8 cellular contexts compared by ENCODE assay signal in genomic region chr3:131025500-131025899, GRCh38. TPM values are rescaled to one million over a fixed set of nuclear protein-coding genes. Genes with fewer than 3 reads are reported as not detected.
DNase-seq lines count a peak whose midpoint lies in the region; ATAC-seq and TF ChIP-seq lines count a peak whose summit lies in the region.

No MANE protein-coding gene starts in this region.

- peaks cover 42% of the 10 kb centered on the region for H3K4me1 Mint-ChIP-seq in activated CD8-positive, alpha-beta memory T cell treated with anti-CD3 and anti-CD28 coated beads, Interleukin-2, amount 10 ng/mL, durations not matched to agents 7 days and 5 days
- H3K4me1 Mint-ChIP-seq in activated T-helper 2 cell treated with anti-CD3 and anti-CD28 coated beads, Interferon-gamma antibody, Interleukin-2, Interleukin-4, amounts not matched to agents 10 μg/mL and 5 μg/mL and 100 μg/mL, durations not matched to agents 14 hours and 24 hours and 36 hours (ENCODE audit: low read depth), result peaks cover 43% of the 10 kb centered on the region

- H3K4me3 ChIP-seq in right lobe of liver (peak overlapping the region in 2 of 3 donors; percentile 77 to 81), suprapubic skin (peak overlapping the region; percentile 84)

- H3K36me3 Mint-ChIP-seq in activated CD8-positive, alpha-beta memory T cell treated with anti-CD3 and anti-CD28 coated beads, Interleukin-2, amount 10 ng/mL, durations not matched to agents 7 days and 5 days, result peaks cover 30% of the 10 kb centered on the region
- H3K36me3 Mint-ChIP-seq in activated T-helper 2 cell treated with anti-CD3 and anti-CD28 coated beads, Interferon-gamma antibody, Interleukin-2, Interleukin-4, amounts not matched to agents 10 μg/mL and 5 μg/mL and 100 μg/mL, durations not matched to agents 14 hours and 24 hours and 36 hours (ENCODE audit: low read depth), result peaks cover 39% of the 10 kb centered on the region

- TF ChIP-seq CTCF in right lobe of liver (IDR thresholded peaks at IDR 0.05) (no peak), suprapubic skin (IDR thresholded peaks at IDR 0.05) (no peak)

- no peak for ATAC-seq in activated CD8-positive, alpha-beta memory T cell treated with anti-CD3 and anti-CD28 coated beads, Interleukin-2, amount 10 ng/mL, durations not matched to agents 7 days and 5 days
- ATAC-seq in right lobe of liver, result no peak
- no peak for ATAC-seq in GM19463 (IDR thresholded peaks at IDR 0.05; ENCODE audit: unreplicated experiment)

- DNase-seq in activated CD8-positive, alpha-beta memory T cell treated with anti-CD3 and anti-CD28 coated beads, Interleukin-2, amount 10 ng/mL, durations not matched to agents 7 days and 5 days, result no peak
- no peak for DNase-seq in activated CD8-positive, alpha-beta memory T cell treated with anti-CD3 and anti-CD28 coated beads, Interleukin-2, amount 50 U/mL, for 4 hours
- no peak for DNase-seq in activated T-helper 2 cell treated with anti-CD3 and anti-CD28 coated beads, Interferon-gamma antibody, Interleukin-2, Interleukin-4, amounts not matched to agents 10 μg/mL and 5 μg/mL and 100 μg/mL, durations not matched to agents 14 hours and 24 hours and 36 hours (ENCODE audit: low spot score)
- DNase-seq in right lobe of liver (no peak), suprapubic skin (ENCODE audit: low spot score in 2 of 2) (no peak), NCI-H2029 (lab: John Stamatoyannopoulos, UW) (no peak), NCI-H774 (lab: John Stamatoyannopoulos, UW) (no peak)

- no peaks in the 10 kb centered on the region for H3K9me3 ChIP-seq in right lobe of liver
- no peaks in the 10 kb centered on the region for H3K9me3 ChIP-seq in suprapubic skin

- no peaks in the 10 kb centered on the region for H3K27me3 Mint-ChIP-seq in activated CD8-positive, alpha-beta memory T cell treated with anti-CD3 and anti-CD28 coated beads, Interleukin-2, amount 10 ng/mL, durations not matched to agents 7 days and 5 days
- H3K27me3 Mint-ChIP-seq in activated T-helper 2 cell treated with anti-CD3 and anti-CD28 coated beads, Interferon-gamma antibody, Interleukin-2, Interleukin-4, amounts not matched to agents 10 μg/mL and 5 μg/mL and 100 μg/mL, durations not matched to agents 14 hours and 24 hours and 36 hours (ENCODE audit: low read depth), result no peaks in the 10 kb centered on the region

- H3K4me3 Mint-ChIP-seq in activated CD8-positive, alpha-beta memory T cell treated with anti-CD3 and anti-CD28 coated beads, Interleukin-2, amount 10 ng/mL, durations not matched to agents 7 days and 5 days, result peak overlapping the region; percentile 90
- H3K4me3 Mint-ChIP-seq in activated T-helper 2 cell treated with anti-CD3 and anti-CD28 coated beads, Interferon-gamma antibody, Interleukin-2, Interleukin-4, amounts not matched to agents 10 μg/mL and 5 μg/mL and 100 μg/mL, durations not matched to agents 14 hours and 24 hours and 36 hours (ENCODE audit: low read depth), result peak overlapping the region; percentile 88

- TF ChIP-seq POLR2A in right lobe of liver (IDR thresholded peaks at IDR 0.05) (no peak), suprapubic skin (IDR thresholded peaks at IDR 0.05) (no peak)

- intact Hi-C loops in activated T-helper 2 cell treated with anti-CD3 and anti-CD28 coated beads, Interferon-gamma antibody, Interleukin-2, Interleukin-4, amounts not matched to agents 10 μg/mL and 5 μg/mL and 100 μg/mL, durations not matched to agents 14 hours and 24 hours and 36 hours (cut with micrococcal nuclease), result loop anchor here (5.0 kb wide), 4 partner anchors 118 to 1007 kb away; partner anchors contain the start of gene ATP2C1
- intact Hi-C loops in right lobe of liver (cut with DNase I), result no loop called here

- CTCF ChIA-PET in activated CD8-positive, alpha-beta memory T cell treated with anti-CD3 and anti-CD28 coated beads, Interleukin-2, amount 10 ng/mL, durations not matched to agents 7 days and 5 days (lab: Charles Lee), result interaction anchor here (1.6 to 1.9 kb wide), 3 partner anchors 8 to 132 kb away, joined by 5 to 6 read pairs (median 5); partner anchors contain the start of gene ATP2C1

- WGBS in right lobe of liver (ENCODE audit: insufficient coverage, low coverage, low lambda C conversion rate, missing lambda C conversion rate), result 46% methylated on average over 1 of the region's 1 CpG
- WGBS in suprapubic skin, result 82% methylated on average over 1 of the region's 1 CpG

- peak overlapping the region; percentile 96 for H3K27ac Mint-ChIP-seq in activated CD8-positive, alpha-beta memory T cell treated with anti-CD3 and anti-CD28 coated beads, Interleukin-2, amount 10 ng/mL, durations not matched to agents 7 days and 5 days
- H3K27ac Mint-ChIP-seq in activated T-helper 2 cell treated with anti-CD3 and anti-CD28 coated beads, Interferon-gamma antibody, Interleukin-2, Interleukin-4, amounts not matched to agents 10 μg/mL and 5 μg/mL and 100 μg/mL, durations not matched to agents 14 hours and 24 hours and 36 hours, result peak overlapping the region; percentile 93

- no peak for TF ChIP-seq EP300 in suprapubic skin (IDR thresholded peaks at IDR 0.05)

- no peaks in the 10 kb centered on the region for H3K27me3 ChIP-seq in right lobe of liver
- no peaks in the 10 kb centered on the region for H3K27me3 ChIP-seq in suprapubic skin

- H3K4me1 ChIP-seq in right lobe of liver (peaks cover 0 to 12% (median 0%) of the 10 kb centered on the region in 4 donors), suprapubic skin (peaks cover 35% of the 10 kb centered on the region)

- H3K27ac ChIP-seq in right lobe of liver (no peak overlapping the region), suprapubic skin (no peak overlapping the region)

- no peaks in the 10 kb centered on the region for H3K9me3 Mint-ChIP-seq in activated CD8-positive, alpha-beta memory T cell treated with anti-CD3 and anti-CD28 coated beads, Interleukin-2, amount 10 ng/mL, durations not matched to agents 7 days and 5 days (ENCODE audit: low read depth)
- no peaks in the 10 kb centered on the region for H3K9me3 Mint-ChIP-seq in activated T-helper 2 cell treated with anti-CD3 and anti-CD28 coated beads, Interferon-gamma antibody, Interleukin-2, Interleukin-4, amounts not matched to agents 10 μg/mL and 5 μg/mL and 100 μg/mL, durations not matched to agents 14 hours and 24 hours and 36 hours

- H3K36me3 ChIP-seq in right lobe of liver (peaks cover 0 to 6% (median 0%) of the 10 kb centered on the region in 4 donors), suprapubic skin (peaks cover 8% of the 10 kb centered on the region)

RNA-seq across cellular contexts. Expression of gene ASTE1, which starts 1.1 kb away (rescaled TPM):
- total RNA-seq in activated CD8-positive, alpha-beta memory T cell treated with anti-CD3 and anti-CD28 coated beads, Interleukin-2, amount 10 ng/mL, durations not matched to agents 7 days and 5 days, result 10 to 100 TPM; 10.9 to 14.2 TPM
- total RNA-seq in activated T-helper 2 cell treated with anti-CD3 and anti-CD28 coated beads, Interferon-gamma antibody, Interleukin-2, Interleukin-4, amounts not matched to agents 10 μg/mL and 5 μg/mL and 100 μg/mL, durations not matched to agents 14 hours and 24 hours and 36 hours, result 7.4 and 8.0 TPM in 2 replicates
- total RNA-seq in right lobe of liver (1 to 10 TPM; 3.0 to 4.6 (median 3.3) TPM), suprapubic skin (1 to 10 TPM; 2.4 to 8.2 (median 5.6) TPM)

RNA-seq across cellular contexts. Expression of gene NEK11, which starts 1.2 kb away (rescaled TPM):
- 1 to 10 TPM in 1 of 2 experiments, under 1 TPM in 1; 0.96 to 1.3 TPM for total RNA-seq in activated CD8-positive, alpha-beta memory T cell treated with anti-CD3 and anti-CD28 coated beads, Interleukin-2, amount 10 ng/mL, durations not matched to agents 7 days and 5 days
- 1.1 and 1.2 TPM in 2 replicates for total RNA-seq in activated T-helper 2 cell treated with anti-CD3 and anti-CD28 coated beads, Interferon-gamma antibody, Interleukin-2, Interleukin-4, amounts not matched to agents 10 μg/mL and 5 μg/mL and 100 μg/mL, durations not matched to agents 14 hours and 24 hours and 36 hours
- total RNA-seq in right lobe of liver (1 to 10 TPM in 1 of 6 experiments, under 1 TPM in 5; 0.25 to 1.1 (median 0.88) TPM), suprapubic skin (10 to 100 TPM in 1 of 4 donors, 1 to 10 TPM in 3; 4.2 to 11.0 (median 7.5) TPM)
